ENCODE assay signal across 9 cellular contexts in the genomic region with DNA sequence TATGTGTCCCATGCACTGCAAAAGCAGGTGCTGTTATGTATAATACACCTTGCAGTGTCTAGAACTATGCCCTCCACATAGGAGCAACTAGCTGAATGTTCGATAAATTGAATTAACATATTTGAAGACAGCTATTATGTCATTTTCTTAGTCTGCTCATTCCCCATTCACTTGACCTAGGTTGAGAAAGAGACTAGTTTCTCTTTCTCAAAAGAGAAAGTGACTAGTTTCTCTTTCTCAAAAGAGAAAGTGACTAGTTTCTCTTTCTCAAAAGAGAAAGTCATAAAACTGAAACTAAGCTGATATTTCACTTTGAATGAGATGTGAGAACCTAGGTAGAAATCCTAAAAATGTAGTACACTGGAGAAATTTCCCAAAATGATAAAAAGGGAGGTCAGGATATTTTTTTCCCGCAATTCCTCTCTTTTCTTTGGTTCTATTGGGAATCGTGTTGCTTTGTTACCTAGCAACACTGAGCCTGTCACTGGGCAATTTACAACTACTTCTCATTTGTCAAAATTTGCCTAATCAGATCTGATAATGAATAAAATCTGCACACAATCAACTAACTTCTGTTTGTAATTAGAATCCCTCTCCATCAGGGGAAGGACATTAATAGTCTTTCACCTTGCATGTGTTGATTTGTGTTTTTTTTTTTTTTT.
DNase-seq lines count a peak whose midpoint lies in the region; ATAC-seq, FAIRE-seq and TF ChIP-seq lines count a peak whose summit lies in the region.
"Had no signal": no experiment of that assay in that cellular context is flagged by ENCODE, and none has a peak within 500 bp of the region (broad histone marks: within the 10 kb centered on the region; RNA-seq: fewer than 3 reads in every experiment).

No MANE protein-coding gene starts in this region.

- H3K36me3 Mint-ChIP-seq in brain: no peaks in the 10 kb centered on the region
- H3K36me3 Mint-ChIP-seq: mesothelial cell of epicardium had no signal

- no peaks in the 10 kb centered on the region for H3K27me3 Mint-ChIP-seq in brain

- no peak for DNase-seq in D721Med (ENCODE audit: insufficient read length, low spot score)
- DNase-seq in NCI-H2081 treated with DMSO at 0.1 percent for 48 hours (lab: John Stamatoyannopoulos, UW): no peak
- no peak for DNase-seq in SK-N-DZ (ENCODE audit: low spot score)

- TF ChIP-seq CTCF in brain (conservative IDR thresholded peaks at IDR 0.05): no peak
- no peak for TF ChIP-seq CTCF in D721Med (IDR thresholded peaks at IDR 0.05; ENCODE audit: insufficient read depth, missing control alignments)

- peak overlapping the region in 3 of 5 experiments; percentile 17 to 71 (median 17) for H3K4me3 Mint-ChIP-seq in brain
- H3K4me3 Mint-ChIP-seq: mesothelial cell of epicardium had no signal

- no peak for FAIRE-seq in D721Med (lab: Jason Lieb, UNC)
- FAIRE-seq: G401.6 had no signal

- H3K4me1 Mint-ChIP-seq in brain: peaks cover 22% of the 10 kb centered on the region
- H3K4me1 Mint-ChIP-seq: mesothelial cell of epicardium had no signal

- ATAC-seq in GM18858 (IDR thresholded peaks at IDR 0.05; ENCODE audit: unreplicated experiment) (peak; percentile 89), GM21367 (IDR thresholded peaks at IDR 0.05; ENCODE audit: unreplicated experiment) (peak; percentile 89), HG03064 (IDR thresholded peaks at IDR 0.05; ENCODE audit: low read depth, unreplicated experiment) (peak; percentile 90)

- H3K9me3 Mint-ChIP-seq in brain: peaks cover 0 to 3% (median 0%) of the 10 kb centered on the region in 5 experiments
- H3K9me3 Mint-ChIP-seq: mesothelial cell of epicardium had no signal

- H3K27ac Mint-ChIP-seq in brain: peak overlapping the region in 2 of 5 experiments; percentile 44 to 68
- H3K27ac Mint-ChIP-seq: mesothelial cell of epicardium had no signal
